8 cellular contexts compared by ENCODE assay signal in genomic region chr1:66931548-66932124, GRCh38. TPM values are rescaled to one million over a fixed set of nuclear protein-coding genes. Genes with fewer than 3 reads are reported as not detected.
DNase-seq lines count a peak whose midpoint lies in the region; ATAC-seq and TF ChIP-seq lines count a peak whose summit lies in the region.

No MANE protein-coding gene starts in this region.

- peaks cover 3 to 86% (median 18%) of the 10 kb centered on the region in 3 donors for H3K4me1 ChIP-seq in gastroesophageal sphincter

- DNase-seq in DMS79 treated with DMSO at 0.1 percent for 48 hours (lab: John Stamatoyannopoulos, UW) (peak; percentile 35), DMS79 (lab: John Stamatoyannopoulos, UW) (no peak), putamen (ENCODE audit: low spot score) (no peak)
- DNase-seq in T-helper 2 cell treated with Interferon-gamma antibody and Interleukin-4, amounts not matched to agents 5 μg/mL and 100 μg/mL, for 36 hours (ENCODE audit: low spot score): no peak
- DNase-seq in stimulated activated naive B cell treated with anti-CD40 and anti-IgM and Interleukin-4, amounts not matched to agents 10 μg/mL and 1 μg/mL and 100 μg/mL, for 72 hours: no peak
- no peak for DNase-seq in stimulated activated CD4-positive, alpha-beta T cell treated with anti-CD3 and anti-CD28 coated beads, Interleukin-15, amount 100 ng/mL, for 24 hours

- peak overlapping the region; percentile 56 to 91 for H3K4me3 ChIP-seq in gastroesophageal sphincter

- no peaks in the 10 kb centered on the region for H3K9me3 Mint-ChIP-seq in T-helper 2 cell treated with Interferon-gamma antibody and Interleukin-4, amounts not matched to agents 5 μg/mL and 100 μg/mL, for 36 hours
- no peaks in the 10 kb centered on the region for H3K9me3 Mint-ChIP-seq in stimulated activated naive B cell treated with anti-CD40 and anti-IgM and Interleukin-4, amounts not matched to agents 10 μg/mL and 1 μg/mL and 100 μg/mL, for 72 hours

- H3K27ac Mint-ChIP-seq in T-helper 2 cell treated with Interferon-gamma antibody and Interleukin-4, amounts not matched to agents 5 μg/mL and 100 μg/mL, for 36 hours: peak overlapping the region; percentile 92
- no peak overlapping the region for H3K27ac Mint-ChIP-seq in stimulated activated naive B cell treated with anti-CD40 and anti-IgM and Interleukin-4, amounts not matched to agents 10 μg/mL and 1 μg/mL and 100 μg/mL, for 72 hours

- no peaks in the 10 kb centered on the region for H3K36me3 ChIP-seq in gastroesophageal sphincter

- no peak for TF ChIP-seq POLR2A in gastroesophageal sphincter (IDR thresholded peaks at IDR 0.05)

- H3K4me3 Mint-ChIP-seq in T-helper 2 cell treated with Interferon-gamma antibody and Interleukin-4, amounts not matched to agents 5 μg/mL and 100 μg/mL, for 36 hours: peak overlapping the region; percentile 92
- peak overlapping the region; percentile 93 to 95 for H3K4me3 Mint-ChIP-seq in stimulated activated naive B cell treated with anti-CD40 and anti-IgM and Interleukin-4, amounts not matched to agents 10 μg/mL and 1 μg/mL and 100 μg/mL, for 72 hours

- H3K4me1 Mint-ChIP-seq in T-helper 2 cell treated with Interferon-gamma antibody and Interleukin-4, amounts not matched to agents 5 μg/mL and 100 μg/mL, for 36 hours (ENCODE audit: low read depth): peaks cover 55% of the 10 kb centered on the region
- H3K4me1 Mint-ChIP-seq in stimulated activated naive B cell treated with anti-CD40 and anti-IgM and Interleukin-4, amounts not matched to agents 10 μg/mL and 1 μg/mL and 100 μg/mL, for 72 hours: peaks cover 16 to 42% of the 10 kb centered on the region in 2 donors

- WGBS in gastroesophageal sphincter (ENCODE audit: low coverage in 1 of 2), 2 donors: 21 to 47% methylated on average over 5 to 6 of the region's 6 CpGs

- no peak for TF ChIP-seq EP300 in gastroesophageal sphincter (IDR thresholded peaks at IDR 0.05)

- no peak for TF ChIP-seq CTCF in gastroesophageal sphincter (IDR thresholded peaks at IDR 0.05)

- ATAC-seq in gastroesophageal sphincter: no peak
- no peak for ATAC-seq in stimulated activated naive B cell treated with anti-CD40 and anti-IgM and Interleukin-4, amounts not matched to agents 10 μg/mL and 1 μg/mL and 100 μg/mL, for 72 hours (replicated peaks)
- ATAC-seq in HG03565 (IDR thresholded peaks at IDR 0.05; ENCODE audit: unreplicated experiment): no peak

- no peaks in the 10 kb centered on the region for H3K9me3 ChIP-seq in gastroesophageal sphincter

- H3K27ac ChIP-seq in gastroesophageal sphincter: peak overlapping the region; percentile 72 to 98 (median 98)

- H3K36me3 Mint-ChIP-seq in T-helper 2 cell treated with Interferon-gamma antibody and Interleukin-4, amounts not matched to agents 5 μg/mL and 100 μg/mL, for 36 hours (ENCODE audit: low read depth): peaks cover 18% of the 10 kb centered on the region
- peaks cover 4 to 6% of the 10 kb centered on the region in 2 donors for H3K36me3 Mint-ChIP-seq in stimulated activated naive B cell treated with anti-CD40 and anti-IgM and Interleukin-4, amounts not matched to agents 10 μg/mL and 1 μg/mL and 100 μg/mL, for 72 hours

- H3K27me3 ChIP-seq in gastroesophageal sphincter: no peaks in the 10 kb centered on the region

- H3K27me3 Mint-ChIP-seq in T-helper 2 cell treated with Interferon-gamma antibody and Interleukin-4, amounts not matched to agents 5 μg/mL and 100 μg/mL, for 36 hours (ENCODE audit: low read depth): no peaks in the 10 kb centered on the region
- H3K27me3 Mint-ChIP-seq in stimulated activated naive B cell treated with anti-CD40 and anti-IgM and Interleukin-4, amounts not matched to agents 10 μg/mL and 1 μg/mL and 100 μg/mL, for 72 hours: no peaks in the 10 kb centered on the region

RNA-seq across cellular contexts. Expression of gene MIER1, which starts 6.8 kb away (rescaled TPM):
- 10 to 100 TPM; 53.2 to 65.6 (median 57.6) TPM for total RNA-seq in gastroesophageal sphincter

RNA-seq across cellular contexts. Expression of gene DNAI4, which starts 7.0 kb away (rescaled TPM):
- total RNA-seq in gastroesophageal sphincter: 10 to 100 TPM in 1 of 4 donors, 1 to 10 TPM in 2, under 1 TPM in 1; 0.49 to 10.1 (median 4.7) TPM
